In genomic region chr9:784202-784601, GRCh38 we compare ENCODE assay signal across 21 cellular contexts. TPM values are rescaled to one million over a fixed set of nuclear protein-coding genes. Genes with fewer than 3 reads are reported as not detected.
A peak's percentile ranks its signal among the peaks of the same experiment; 100 is the strongest.
DNase-seq lines count a peak whose midpoint lies in the region; ATAC-seq and TF ChIP-seq lines count a peak whose summit lies in the region.
"Had no signal": no experiment of that assay in that cellular context is flagged by ENCODE, and none has a peak within 500 bp of the region (broad histone marks: within the 10 kb centered on the region; RNA-seq: fewer than 3 reads in every experiment).

No MANE protein-coding gene starts in this region.

- H3K4me3 Mint-ChIP-seq in activated naive CD8-positive, alpha-beta T cell treated with anti-CD3 and anti-CD28 coated beads, Interleukin-2, amount 50 U/mL, for 24 hours, result no peak overlapping the region
- H3K4me3 Mint-ChIP-seq in neural progenitor cell, result no peak overlapping the region
- H3K4me3 Mint-ChIP-seq: CD14-positive monocyte had no signal

- H3K9ac ChIP-seq in neural progenitor cell, result no peak overlapping the region

- peak; percentile 33 for DNase-seq in DMS 273 (lab: John Stamatoyannopoulos, UW; ENCODE audit: unreplicated experiment)
- no peak for DNase-seq in DMS 273 treated with DMSO at 0.1 percent for 48 hours (lab: John Stamatoyannopoulos, UW)
- no peak for DNase-seq in activated naive CD8-positive, alpha-beta T cell treated with anti-CD3 and anti-CD28 coated beads, Interleukin-2, amount 50 U/mL, for 24 hours
- peak in 1 of 2 donors; percentile 32 for DNase-seq in foreskin keratinocyte
- DNase-seq in neural progenitor cell (ENCODE audit: low spot score), result no peak
- DNase-seq in left ventricle myocardium superior, result no peak
- DNase-seq: H7, NCI-H1417, NCI-H187, NCI-H2107, NCI-H510A, NCI-H774, PC-3, RPMI8226, SIG-M5 had no signal

- no peaks in the 10 kb centered on the region for H3K4me1 Mint-ChIP-seq in activated naive CD8-positive, alpha-beta T cell treated with anti-CD3 and anti-CD28 coated beads, Interleukin-2, amount 50 U/mL, for 24 hours
- H3K4me1 Mint-ChIP-seq in neural progenitor cell, result no peaks in the 10 kb centered on the region

- intact Hi-C loops in left ventricle myocardium superior (cut with micrococcal nuclease), result no loop called here

- H3K27ac ChIP-seq in foreskin keratinocyte (no peak overlapping the region), neural progenitor cell (no peak overlapping the region)
- H3K27ac ChIP-seq: 22Rv1 had no signal

- H3K4me2 ChIP-seq in neural progenitor cell, result no peak overlapping the region

- H3K9me3 Mint-ChIP-seq in activated naive CD8-positive, alpha-beta T cell treated with anti-CD3 and anti-CD28 coated beads, Interleukin-2, amount 50 U/mL, for 24 hours, result no peaks in the 10 kb centered on the region
- H3K9me3 Mint-ChIP-seq in neural progenitor cell, result peaks cover 3% of the 10 kb centered on the region

- H3K36me3 Mint-ChIP-seq in activated naive CD8-positive, alpha-beta T cell treated with anti-CD3 and anti-CD28 coated beads, Interleukin-2, amount 50 U/mL, for 24 hours (ENCODE audit: low read depth), result no peaks in the 10 kb centered on the region
- H3K36me3 Mint-ChIP-seq in neural progenitor cell, result no peaks in the 10 kb centered on the region
- H3K36me3 Mint-ChIP-seq: CD14-positive monocyte had no signal

- H3K4me1 ChIP-seq in foreskin keratinocyte (no peaks in the 10 kb centered on the region), neural progenitor cell (no peaks in the 10 kb centered on the region)

- no peaks in the 10 kb centered on the region for H4K20me1 ChIP-seq in neural progenitor cell (ENCODE audit: low read depth)

- H3K27ac Mint-ChIP-seq in activated naive CD8-positive, alpha-beta T cell treated with anti-CD3 and anti-CD28 coated beads, Interleukin-2, amount 50 U/mL, for 24 hours, result no peak overlapping the region
- peak overlapping the region; percentile 22 for H3K27ac Mint-ChIP-seq in neural progenitor cell

- H3K4me3 ChIP-seq in neural progenitor cell, result no peak overlapping the region

- no peaks in the 10 kb centered on the region for H3K27me3 ChIP-seq in foreskin keratinocyte
- no peaks in the 10 kb centered on the region for H3K27me3 ChIP-seq in neural progenitor cell

- TF ChIP-seq CTCF in foreskin keratinocyte (conservative IDR thresholded peaks at IDR 0.05) (no peak), neural progenitor cell (IDR thresholded peaks at IDR 0.05) (no peak)

- no peaks in the 10 kb centered on the region for H3K36me3 ChIP-seq in neural progenitor cell

- no peaks in the 10 kb centered on the region for H3F3A ChIP-seq in neural progenitor cell (ENCODE audit: low read depth)

- peaks cover 4% of the 10 kb centered on the region for H3K27me3 Mint-ChIP-seq in activated naive CD8-positive, alpha-beta T cell treated with anti-CD3 and anti-CD28 coated beads, Interleukin-2, amount 50 U/mL, for 24 hours
- no peaks in the 10 kb centered on the region for H3K27me3 Mint-ChIP-seq in neural progenitor cell (ENCODE audit: insufficient read depth, low read depth)

- peak; percentile 7 for ATAC-seq in activated naive CD8-positive, alpha-beta T cell treated with anti-CD3 and anti-CD28 coated beads, Interleukin-2, amount 50 U/mL, for 24 hours
- ATAC-seq in foreskin keratinocyte (peak; percentile 55), GM21390 (IDR thresholded peaks at IDR 0.05; ENCODE audit: unreplicated experiment) (no peak), left ventricle myocardium superior (no peak), GM18858 (IDR thresholded peaks at IDR 0.05; ENCODE audit: unreplicated experiment) (no peak)
- ATAC-seq: PC-3 had no signal

- H3K9me3 ChIP-seq in neural progenitor cell (ENCODE audit: low read depth), result no peaks in the 10 kb centered on the region

- H3K79me2 ChIP-seq in neural progenitor cell (ENCODE audit: low read depth), result no peaks in the 10 kb centered on the region

- no peak overlapping the region for H2AFZ ChIP-seq in neural progenitor cell (replicated peaks)

RNA-seq across cellular contexts. Expression of gene DMRT1, which starts 57.3 kb away (rescaled TPM):
- not detected in 2 replicates for total RNA-seq in foreskin keratinocyte
- polyA plus RNA-seq in foreskin keratinocyte, result not detected in 2 replicates
- 0.09 TPM in 1 of 2 replicates, not detected in the other for total RNA-seq in neural progenitor cell (ENCODE audit: low replicate concordance)
- not detected for total RNA-seq in left ventricle myocardium superior
- total RNA-seq: HT-29, M059J had no signal
- polyA plus RNA-seq: CD14-positive monocyte had no signal

Comparison
In these comparisons a context has a peak if more than half of its experiments do, and no peak if none do; other contexts are left out.
1. ATAC-seq: peak in activated naive CD8-positive, alpha-beta T cell treated with anti-CD3 and anti-CD28 coated beads, Interleukin-2, amount 50 U/mL, for 24 hours (single experiment) and foreskin keratinocyte (single experiment); none in GM21390 (single experiment), left ventricle myocardium superior (single experiment) and GM18858 (single experiment).